ENCODE assay signal across 8 cellular contexts in the genomic region with DNA sequence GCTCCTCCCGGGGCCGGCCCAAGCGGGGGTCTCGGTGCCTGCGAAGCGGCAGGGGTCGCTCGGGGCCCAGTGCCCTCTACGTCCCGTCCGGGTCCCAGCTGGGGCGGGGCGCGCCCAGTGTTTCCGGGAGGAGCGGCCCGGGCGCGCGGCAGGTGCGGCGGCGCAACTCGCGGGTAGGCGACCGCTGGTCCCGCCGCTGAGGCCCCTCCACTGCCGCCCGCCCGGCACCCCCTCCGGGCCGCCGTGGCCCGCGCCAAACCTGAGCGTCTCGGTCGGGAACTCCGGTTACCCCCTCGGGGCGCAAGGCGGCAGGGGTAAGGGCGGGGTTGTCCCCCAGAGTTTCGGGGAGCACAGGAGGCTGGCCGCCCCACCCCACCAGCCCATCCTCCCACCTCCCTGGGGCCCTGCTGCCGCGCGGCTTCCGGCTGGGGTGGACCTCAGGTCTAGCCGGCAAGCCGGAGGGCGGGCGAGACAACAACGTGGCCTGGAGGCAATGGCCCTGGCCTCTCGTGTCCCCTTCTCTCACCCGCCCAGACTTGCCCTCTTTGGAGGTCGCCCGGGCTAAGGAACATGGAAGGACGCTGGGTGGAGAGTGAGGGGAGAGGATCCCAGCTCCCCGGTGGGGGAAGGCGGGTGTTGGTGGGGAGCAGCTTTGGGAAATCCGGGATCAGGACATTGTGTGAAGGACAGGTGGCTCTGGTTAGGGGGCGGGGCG. TPM values are rescaled to one million over a fixed set of nuclear protein-coding genes. Genes with fewer than 3 reads are reported as not detected.
DNase-seq lines count a peak whose midpoint lies in the region; ATAC-seq and TF ChIP-seq lines count a peak whose summit lies in the region.

No MANE protein-coding gene starts in this region.

- H2BK120ac ChIP-seq in neuronal stem cell (ENCODE audit: low read depth, low read length): no peak overlapping the region

- H2AK5ac ChIP-seq in neuronal stem cell (ENCODE audit: low read depth, low read length): peak overlapping the region; percentile 85

- no peak overlapping the region for H4K91ac ChIP-seq in neuronal stem cell (ENCODE audit: low read depth, low read length, poor library complexity)

- POLR2A ChIA-PET in RWPE1 (lab: Yijun Ruan, JAX; ENCODE audit: low non-redundant PET): no interaction called here

- H3K4me3 Mint-ChIP-seq in activated T-cell treated with anti-CD3 and anti-CD28 coated beads, Interleukin-2, amount 50 U/mL, for 4 hours: peak overlapping the region; percentile 51

- peaks cover 48% of the 10 kb centered on the region for H3K27me3 Mint-ChIP-seq in activated T-cell treated with anti-CD3 and anti-CD28 coated beads, Interleukin-2, amount 50 U/mL, for 4 hours (ENCODE audit: low read depth)

- H2AFZ ChIP-seq in MM.1S (ENCODE audit: low read length): peak overlapping the region; percentile 85
- peak overlapping the region; percentile 80 for H2AFZ ChIP-seq in neuronal stem cell (ENCODE audit: low read length)

- H3K14ac ChIP-seq in neuronal stem cell (ENCODE audit: low read length): peak overlapping the region; percentile 97

- no peak overlapping the region for H4K8ac ChIP-seq in neuronal stem cell (ENCODE audit: low read depth, low read length)

- H3K27ac ChIP-seq in MM.1S (ENCODE audit: low read length) (peak overlapping the region; percentile 53; the same call in 1 of the 2 replicates), duodenal mucosa (ENCODE audit: low read depth, low read length) (peak overlapping the region; percentile 92), neuronal stem cell (replicated peaks; ENCODE audit: low read length) (no peak overlapping the region), RWPE1 (no peak overlapping the region)

- CTCF ChIA-PET in RWPE1 (lab: Yijun Ruan, JAX): no interaction called here

- no peak overlapping the region for H2BK12ac ChIP-seq in neuronal stem cell (ENCODE audit: low read length)

- H3K4me1 ChIP-seq in MM.1S (ENCODE audit: low read length): peaks cover 21% of the 10 kb centered on the region
- peaks cover 57 to 63% of the 10 kb centered on the region in 2 donors for H3K4me1 ChIP-seq in duodenal mucosa (ENCODE audit: control insufficient read depth in 1 of 2, insufficient read depth in 2 of 2, low read length in 2 of 2)
- H3K4me1 ChIP-seq in neuronal stem cell (ENCODE audit: control insufficient read depth in 2 of 2, insufficient read depth in 1 of 2, low read depth in 1 of 2, low read length in 2 of 2): peaks cover 43 to 49% of the 10 kb centered on the region in 2 donors

- H2BK5ac ChIP-seq in neuronal stem cell (ENCODE audit: low read length): peak overlapping the region; percentile 88

- H3K9me2 ChIP-seq in MM.1S (replicated peaks; ENCODE audit: insufficient read depth, low read length): no peaks in the 10 kb centered on the region

- ATAC-seq in activated T-cell treated with anti-CD3 and anti-CD28 coated beads, Interleukin-2, amount 50 U/mL, for 4 hours: peak in 1 of 2 donors; percentile 10
- no peak for ATAC-seq in HG03354 (IDR thresholded peaks at IDR 0.05; ENCODE audit: poor library complexity, severe bottlenecking, unreplicated experiment)

- H3K18ac ChIP-seq in neuronal stem cell (ENCODE audit: low read length): peak overlapping the region; percentile 92

- no peaks in the 10 kb centered on the region for H3K9me3 Mint-ChIP-seq in activated T-cell treated with anti-CD3 and anti-CD28 coated beads, Interleukin-2, amount 50 U/mL, for 4 hours

- H3K36me3 Mint-ChIP-seq in activated T-cell treated with anti-CD3 and anti-CD28 coated beads, Interleukin-2, amount 50 U/mL, for 4 hours (ENCODE audit: insufficient read depth): peaks cover 9% of the 10 kb centered on the region

- peak overlapping the region; percentile 69 for H2BK15ac ChIP-seq in neuronal stem cell (ENCODE audit: low read length)

- H3K4me3 ChIP-seq in MM.1S (ENCODE audit: low read length) (peak overlapping the region; percentile 66), duodenal mucosa (ENCODE audit: low read depth in 1 of 2, low read length in 2 of 2) (peak overlapping the region; percentile 65), neuronal stem cell (ENCODE audit: low read length in 2 of 2) (peak overlapping the region; percentile 45 to 55)

- TF ChIP-seq CTCF in MM.1S (IDR thresholded peaks at IDR 0.05; ENCODE audit: low read length): no peak
- TF ChIP-seq CTCF in RWPE1 (conservative IDR thresholded peaks at IDR 0.05; ENCODE audit: low read depth): no peak

- no peaks in the 10 kb centered on the region for H3K79me2 ChIP-seq in MM.1S (ENCODE audit: low read length)

- no peak for DNase-seq in activated T-cell treated with anti-CD3 and anti-CD28 coated beads, Interleukin-2, amount 50 U/mL, for 4 hours
- DNase-seq in activated T-cell treated with anti-CD3 and anti-CD28 coated beads, Interleukin-2, amount 50 U/mL, for 1 hour: no peak
- peak; percentile 60 for DNase-seq in MM.1S
- no peak for DNase-seq in neuronal stem cell (ENCODE audit: low spot score)
- DNase-seq in HCEC 1CT: no peak
- DNase-seq in RWPE1 (ENCODE audit: low spot score): no peak

- H3K9ac ChIP-seq in MM.1S (ENCODE audit: low read length) (peak overlapping the region; percentile 57), duodenal mucosa (ENCODE audit: low read depth in 1 of 2, low read length in 2 of 2) (peak overlapping the region; percentile 80 to 83), neuronal stem cell (ENCODE audit: low read depth, low read length, poor library complexity) (peak overlapping the region; percentile 77)

- H3K36me3 ChIP-seq in MM.1S (replicated peaks; ENCODE audit: insufficient read depth, low read length): no peaks in the 10 kb centered on the region
- H3K36me3 ChIP-seq in duodenal mucosa (ENCODE audit: control insufficient read depth in 1 of 2, insufficient read depth in 2 of 2, low read length in 2 of 2): peaks cover 0 to 3% of the 10 kb centered on the region in 2 donors
- peaks cover 0 to 25% of the 10 kb centered on the region in 2 donors for H3K36me3 ChIP-seq in neuronal stem cell (replicated peaks in 1 of 2; ENCODE audit: control insufficient read depth in 2 of 2, insufficient read depth in 2 of 2, low read length in 2 of 2)

- H3F3A ChIP-seq in MM.1S (ENCODE audit: insufficient read depth, low read length): peaks cover 8% of the 10 kb centered on the region

- H3K9me3 ChIP-seq in MM.1S (replicated peaks; ENCODE audit: insufficient read depth, low read length) (no peaks in the 10 kb centered on the region), duodenal mucosa (ENCODE audit: control insufficient read depth in 1 of 2, low read length in 2 of 2) (no peaks in the 10 kb centered on the region), neuronal stem cell (replicated peaks in 1 of 2; ENCODE audit: control insufficient read depth in 2 of 2, insufficient read depth in 1 of 2, low read depth in 1 of 2, low read length in 2 of 2) (peaks cover 0 to 3% of the 10 kb centered on the region in 2 donors)

- H3K79me1 ChIP-seq in neuronal stem cell (ENCODE audit: low read depth, low read length): peaks cover 3% of the 10 kb centered on the region

- H4K20me1 ChIP-seq in MM.1S (ENCODE audit: insufficient read depth, low read length): no peaks in the 10 kb centered on the region

- H3K27me3 ChIP-seq in MM.1S (replicated peaks; ENCODE audit: insufficient read depth, low read length): peaks cover 15% of the 10 kb centered on the region
- no peaks in the 10 kb centered on the region for H3K27me3 ChIP-seq in duodenal mucosa (ENCODE audit: control insufficient read depth in 1 of 2, insufficient read depth in 2 of 2, low read length in 2 of 2)
- peaks cover 9 to 56% (median 18%) of the 10 kb centered on the region in 3 experiments for H3K27me3 ChIP-seq in neuronal stem cell (ENCODE audit: control insufficient read depth in 3 of 3, insufficient read depth in 3 of 3, low read depth in 1 of 3, low read length in 3 of 3)

- no peak overlapping the region for H3K4ac ChIP-seq in neuronal stem cell (ENCODE audit: low read length)

- no CpG with 5 or more reads among the region's 66 CpGs for WGBS in neuronal stem cell (ENCODE audit: extremely low coverage in 2 of 2, insufficient read length in 2 of 2, insufficient replicate concordance in 1 of 2), 2 donors

- H3K4me2 ChIP-seq in MM.1S (ENCODE audit: low read depth, low read length): peak overlapping the region; percentile 94
- H3K4me2 ChIP-seq in neuronal stem cell (ENCODE audit: insufficient read depth, low read length, poor library complexity, severe bottlenecking): peak overlapping the region; percentile 83

- peaks cover 27% of the 10 kb centered on the region for H3K4me1 Mint-ChIP-seq in activated T-cell treated with anti-CD3 and anti-CD28 coated beads, Interleukin-2, amount 50 U/mL, for 4 hours (ENCODE audit: low read depth)

- peak overlapping the region; percentile 93 for H3K23ac ChIP-seq in neuronal stem cell (ENCODE audit: low read depth, low read length, poor library complexity)

RNA-seq across cellular contexts. Expression of gene CRACR2B, which starts 0.4 kb away (rescaled TPM):
- under 1 TPM; 0.18 to 0.30 (median 0.28) TPM for total RNA-seq in activated T-cell treated with anti-CD3 and anti-CD28 coated beads, Interleukin-2, amount 50 U/mL, for 4 hours
- polyA plus RNA-seq in neuronal stem cell (2013, experiment 1 of 2): 12.4 TPM
- 11.8 TPM for polyA plus RNA-seq in neuronal stem cell (2013, experiment 2 of 2)

RNA-seq across cellular contexts. Expression of gene CD151, which starts 5.4 kb away (rescaled TPM):
- total RNA-seq in activated T-cell treated with anti-CD3 and anti-CD28 coated beads, Interleukin-2, amount 50 U/mL, for 4 hours: 10 to 100 TPM; 33.5 to 39.2 (median 35.6) TPM
- 74.1 TPM for polyA plus RNA-seq in neuronal stem cell (2013, experiment 1 of 2)
- polyA plus RNA-seq in neuronal stem cell (2013, experiment 2 of 2): 74.3 TPM

RNA-seq across cellular contexts. Expression of gene PNPLA2, which starts 8.6 kb away (rescaled TPM):
- 10 to 100 TPM; 55.5 to 62.4 (median 60.2) TPM for total RNA-seq in activated T-cell treated with anti-CD3 and anti-CD28 coated beads, Interleukin-2, amount 50 U/mL, for 4 hours
- polyA plus RNA-seq in neuronal stem cell (2013, experiment 1 of 2): 34.4 TPM
- polyA plus RNA-seq in neuronal stem cell (2013, experiment 2 of 2): 33.9 TPM

RNA-seq across cellular contexts. Expression of gene POLR2L, which starts 15.0 kb away (rescaled TPM):
- total RNA-seq in activated T-cell treated with anti-CD3 and anti-CD28 coated beads, Interleukin-2, amount 50 U/mL, for 4 hours: 100 to 1,000 TPM; 167 to 183 (median 174) TPM
- polyA plus RNA-seq in neuronal stem cell (2013, experiment 1 of 2): 129 TPM
- 129 TPM for polyA plus RNA-seq in neuronal stem cell (2013, experiment 2 of 2)

RNA-seq across cellular contexts. Expression of gene TSPAN4, which starts 15.3 kb away (rescaled TPM):
- 1 to 10 TPM; 4.6 to 6.0 (median 5.7) TPM for total RNA-seq in activated T-cell treated with anti-CD3 and anti-CD28 coated beads, Interleukin-2, amount 50 U/mL, for 4 hours
- polyA plus RNA-seq in neuronal stem cell (2013, experiment 1 of 2): 39.4 TPM
- 35.6 TPM for polyA plus RNA-seq in neuronal stem cell (2013, experiment 2 of 2)

Comparison
In these comparisons a context has a peak if more than half of its experiments do, and no peak if none do; other contexts are left out.
1. H3K27ac ChIP-seq: peak in MM.1S (single experiment) and duodenal mucosa (single experiment); none in neuronal stem cell (single experiment) and RWPE1 (single experiment).
2. Peak in every context shown above with its lines, with median percentiles within 50 percentile points of each other: H3K4me3 ChIP-seq and H3K9ac ChIP-seq.